In genomic region chr10:17835688-17836087, GRCh38 we compare ENCODE assay signal across 13 cellular contexts. TPM values are rescaled to one million over a fixed set of nuclear protein-coding genes. Genes with fewer than 3 reads are reported as not detected.
DNase-seq lines count a peak whose midpoint lies in the region; ATAC-seq, FAIRE-seq and TF ChIP-seq lines count a peak whose summit lies in the region.
"Had no signal": no experiment of that assay in that cellular context is flagged by ENCODE, and none has a peak within 500 bp of the region (broad histone marks: within the 10 kb centered on the region; RNA-seq: fewer than 3 reads in every experiment).

No MANE protein-coding gene starts in this region.

- FAIRE-seq in keratinocyte (lab: Jason Lieb, UNC), result peak; percentile 100
- FAIRE-seq: D721Med had no signal

- H4K20me1 ChIP-seq in keratinocyte (ENCODE audit: control insufficient read depth, extremely low read depth, insufficient read depth, low read length), result no peaks in the 10 kb centered on the region
- no peaks in the 10 kb centered on the region for H4K20me1 ChIP-seq in MM.1S (ENCODE audit: insufficient read depth, low read length)
- H4K20me1 ChIP-seq in OCI-LY7 (ENCODE audit: insufficient read depth, low read length), result no peaks in the 10 kb centered on the region

- H3K4me2 ChIP-seq in keratinocyte (ENCODE audit: control insufficient read depth, extremely low read depth, insufficient read depth, low read depth, low read length) (peak overlapping the region; percentile 59), MM.1S (ENCODE audit: low read depth, low read length) (no peak overlapping the region), OCI-LY7 (ENCODE audit: low read length) (no peak overlapping the region)

- CTCF ChIA-PET in OCI-LY7 (lab: Charles Lee; ENCODE audit: unreplicated experiment), result no interaction called here

- POLR2A ChIA-PET in OCI-LY7 (lab: Charles Lee), result no interaction called here

- peak overlapping the region; percentile 15; the same call in 1 of the 2 replicates for H3K27ac ChIP-seq in HUES6 (ENCODE audit: low read depth, low read length)
- H3K27ac ChIP-seq in keratinocyte (ENCODE audit: control insufficient read depth, insufficient read depth, low read length), result peak overlapping the region; percentile 53
- no peak overlapping the region for H3K27ac ChIP-seq in MM.1S (ENCODE audit: low read length)
- H3K27ac ChIP-seq in OCI-LY7 (ENCODE audit: low read depth, low read length, poor library complexity, severe bottlenecking), result no peak overlapping the region
- H3K27ac ChIP-seq: adrenal gland, SK-N-MC had no signal

- H3K36me3 ChIP-seq in HUES6 (ENCODE audit: control insufficient read depth, insufficient read depth, low read length) (no peaks in the 10 kb centered on the region), keratinocyte (ENCODE audit: control insufficient read depth in 2 of 2, extremely low read depth in 1 of 2, insufficient read depth in 2 of 2, low read length in 2 of 2) (no peaks in the 10 kb centered on the region), MM.1S (replicated peaks; ENCODE audit: insufficient read depth, low read length) (no peaks in the 10 kb centered on the region), OCI-LY7 (ENCODE audit: insufficient read depth, low read length) (no peaks in the 10 kb centered on the region)
- H3K36me3 ChIP-seq: adrenal gland had no signal

- no peak overlapping the region for H3K4me3 Mint-ChIP-seq in natural killer cell
- H3K4me3 Mint-ChIP-seq: activated CD4-positive, alpha-beta memory T cell treated with anti-CD3 and anti-CD28 coated beads, Interleukin-2, amount 10 ng/mL, durations not matched to agents 7 days and 5 days had no signal

- peaks cover 18% of the 10 kb centered on the region; the same call in 1 of the 2 replicates for H3K4me1 ChIP-seq in HUES6 (ENCODE audit: control insufficient read depth, insufficient read depth, low read length)
- peaks cover 32% of the 10 kb centered on the region for H3K4me1 ChIP-seq in keratinocyte (ENCODE audit: control insufficient read depth, extremely low read depth, insufficient read depth, low read length)
- H3K4me1 ChIP-seq in MM.1S (ENCODE audit: low read length), result no peaks in the 10 kb centered on the region
- H3K4me1 ChIP-seq in OCI-LY7 (ENCODE audit: insufficient read depth, low read length, poor library complexity, severe bottlenecking), result no peaks in the 10 kb centered on the region

- dilution Hi-C loops in keratinocyte (cut with MboI; ENCODE audit: extremely low pct_ligation_motif_present, low sequenced_read_pairs), result no loop called here

- peaks cover 17 to 33% of the 10 kb centered on the region in 2 donors for H3K27me3 Mint-ChIP-seq in natural killer cell (ENCODE audit: low read depth in 2 of 2)

- DNase-seq in AG09309 (ENCODE audit: low read depth) (peak; percentile 64), astrocyte of the spinal cord (ENCODE audit: low read depth, low spot score) (peak; percentile 78), keratinocyte (ENCODE audit: low read depth, low spot score) (peak; percentile 82), MM.1S (no peak), natural killer cell (no peak), OCI-LY7 (ENCODE audit: low spot score) (no peak)
- no peak for DNase-seq in activated naive CD4-positive, alpha-beta T cell treated with Interleukin-2 at 50 U/mL for 16 hours
- DNase-seq: activated CD4-positive, alpha-beta memory T cell treated with anti-CD3 and anti-CD28 coated beads, Interleukin-2, amount 10 ng/mL, durations not matched to agents 7 days and 5 days; adrenal gland; NCI-H2081 treated with DMSO at 0.1 percent for 48 hours had no signal

- H3K9ac ChIP-seq in HUES6 (ENCODE audit: low read length) (peak overlapping the region; percentile 45), keratinocyte (ENCODE audit: control insufficient read depth, extremely low read depth, insufficient read depth, low read length) (peak overlapping the region; percentile 4), MM.1S (ENCODE audit: low read length) (no peak overlapping the region)

- H3K9me3 Mint-ChIP-seq in natural killer cell, result no peaks in the 10 kb centered on the region
- H3K9me3 Mint-ChIP-seq: activated CD4-positive, alpha-beta memory T cell treated with anti-CD3 and anti-CD28 coated beads, Interleukin-2, amount 10 ng/mL, durations not matched to agents 7 days and 5 days had no signal

- peaks cover 5 to 11% of the 10 kb centered on the region in 2 donors for H3K4me1 Mint-ChIP-seq in natural killer cell
- H3K4me1 Mint-ChIP-seq: activated CD4-positive, alpha-beta memory T cell treated with anti-CD3 and anti-CD28 coated beads, Interleukin-2, amount 10 ng/mL, durations not matched to agents 7 days and 5 days had no signal

- intact Hi-C loops in natural killer cell (cut with micrococcal nuclease), result no loop called here
- intact Hi-C loops in OCI-LY7 (cut with micrococcal nuclease; ENCODE audit: unreplicated experiment), result no loop called here

- no peaks in the 10 kb centered on the region for H3K9me1 ChIP-seq in keratinocyte (ENCODE audit: control insufficient read depth, extremely low read depth, insufficient read depth, low read length)

- H3K36me3 Mint-ChIP-seq in natural killer cell, result no peaks in the 10 kb centered on the region

- no peaks in the 10 kb centered on the region for H3F3A ChIP-seq in MM.1S (ENCODE audit: insufficient read depth, low read length)

- no peak overlapping the region for H3K4me3 ChIP-seq in AG09309 (ENCODE audit: control insufficient read depth, low read depth, low read length)
- H3K4me3 ChIP-seq in HUES6 (ENCODE audit: low read depth, low read length), result no peak overlapping the region
- no peak overlapping the region for H3K4me3 ChIP-seq in astrocyte of the spinal cord (ENCODE audit: low read depth, low read length)
- H3K4me3 ChIP-seq in keratinocyte (ENCODE audit: control insufficient read depth in 2 of 3, extremely low read depth in 1 of 3, insufficient read depth in 2 of 3, low read depth in 1 of 3, low read length in 3 of 3), result peak overlapping the region in 2 of 3 experiments; percentile 23 to 31
- no peak overlapping the region for H3K4me3 ChIP-seq in MM.1S (ENCODE audit: low read length)
- H3K4me3 ChIP-seq in OCI-LY7 (ENCODE audit: low read depth, low read length, poor library complexity, severe bottlenecking), result no peak overlapping the region
- H3K4me3 ChIP-seq: adrenal gland, SK-N-MC had no signal

- BruUV-seq in OCI-LY7 (replicated peaks; lab: Mats Ljungman, UMichigan), result no TSS peak

- in situ Hi-C loops in astrocyte of the spinal cord (cut with HindIII; ENCODE audit: low sequenced_read_pairs), result no loop called here

- H3K27me3 ChIP-seq in HUES6 (ENCODE audit: control insufficient read depth, insufficient read depth, low read length) (no peaks in the 10 kb centered on the region), keratinocyte (ENCODE audit: control insufficient read depth, extremely low read depth, insufficient read depth, low read length) (no peaks in the 10 kb centered on the region), MM.1S (replicated peaks; ENCODE audit: insufficient read depth, low read length) (no peaks in the 10 kb centered on the region)
- H3K27me3 ChIP-seq: adrenal gland had no signal

- H2AFZ ChIP-seq in keratinocyte (ENCODE audit: control insufficient read depth, low read length) (peak overlapping the region; percentile 38), MM.1S (ENCODE audit: low read length) (no peak overlapping the region), OCI-LY7 (ENCODE audit: low read length) (no peak overlapping the region)

- H3K27ac Mint-ChIP-seq in natural killer cell, result no peak overlapping the region
- H3K27ac Mint-ChIP-seq: activated CD4-positive, alpha-beta memory T cell treated with anti-CD3 and anti-CD28 coated beads, Interleukin-2, amount 10 ng/mL, durations not matched to agents 7 days and 5 days had no signal

- H3K79me2 ChIP-seq in keratinocyte (ENCODE audit: control insufficient read depth, insufficient read depth, low read length), result no peaks in the 10 kb centered on the region
- no peaks in the 10 kb centered on the region for H3K79me2 ChIP-seq in MM.1S (ENCODE audit: low read length)
- H3K79me2 ChIP-seq in OCI-LY7 (ENCODE audit: insufficient read depth, low read depth, low read length), result no peaks in the 10 kb centered on the region

- no peak for ATAC-seq in natural killer cell

- no peaks in the 10 kb centered on the region for H3K9me3 ChIP-seq in HUES6 (ENCODE audit: control insufficient read depth, insufficient read depth, low read depth, low read length)
- no peaks in the 10 kb centered on the region for H3K9me3 ChIP-seq in keratinocyte (ENCODE audit: control insufficient read depth, low read depth, low read length)
- no peaks in the 10 kb centered on the region for H3K9me3 ChIP-seq in MM.1S (replicated peaks; ENCODE audit: insufficient read depth, low read length)
- no peaks in the 10 kb centered on the region for H3K9me3 ChIP-seq in OCI-LY7 (ENCODE audit: low read length)
- H3K9me3 ChIP-seq: adrenal gland had no signal

- no peaks in the 10 kb centered on the region for H3K9me2 ChIP-seq in MM.1S (replicated peaks; ENCODE audit: insufficient read depth, low read length)
- no peaks in the 10 kb centered on the region for H3K9me2 ChIP-seq in OCI-LY7 (ENCODE audit: insufficient read depth, low read length)

- TF ChIP-seq CTCF in AG09309 (IDR thresholded peaks at IDR 0.05; ENCODE audit: control insufficient read depth, insufficient read depth, low read depth, low read length, missing control alignments), result no peak
- no peak for TF ChIP-seq CTCF in astrocyte of the spinal cord (IDR thresholded peaks at IDR 0.05; ENCODE audit: low read depth, low read length)
- TF ChIP-seq CTCF in keratinocyte (optimal IDR thresholded peaks at IDR 0.05 in 1 of 3, IDR thresholded peaks at IDR 0.05 in 1 of 3, conservative IDR thresholded peaks at IDR 0.05 in 1 of 3; ENCODE audit: extremely low read depth in 1 of 3, insufficient read depth in 2 of 3, low read length in 3 of 3), result peak in 2 of 3 experiments; percentile 10 to 31
- no peak for TF ChIP-seq CTCF in MM.1S (IDR thresholded peaks at IDR 0.05; ENCODE audit: low read length)
- no peak for TF ChIP-seq CTCF in natural killer cell (IDR thresholded peaks at IDR 0.05)
- TF ChIP-seq CTCF in OCI-LY7 (conservative IDR thresholded peaks at IDR 0.05; ENCODE audit: low read length), result no peak

RNA-seq across cellular contexts. Expression of gene MRC1, which starts 26.5 kb away (rescaled TPM):
- 0.01 TPM in 3 replicates for polyA plus RNA-seq in keratinocyte
- 0.12 TPM for polyA plus RNA-seq in keratinocyte (2011; ENCODE audit: low read depth)
- polyA plus RNA-seq in keratinocyte (2011; cell fraction: cytosol; rRNA removed), result 0.01 TPM in 1 of 2 replicates, not detected in the other
- polyA plus RNA-seq in keratinocyte (2011; cell fraction: nucleus; rRNA removed), result not detected in 2 replicates
- polyA plus RNA-seq in keratinocyte (2012; ENCODE audit: low replicate concordance), result 0.04 TPM in 1 of 2 replicates, not detected in the other
- polyA minus RNA-seq in keratinocyte, result not detected in 3 replicates
- polyA minus RNA-seq in keratinocyte (2011; cell fraction: cytosol; rRNA and poly(A)+ RNA removed), result not detected
- polyA minus RNA-seq in keratinocyte (2011; cell fraction: nucleus; rRNA and poly(A)+ RNA removed), result not detected in 2 replicates
- total RNA-seq in natural killer cell (under 1 TPM; 0.05 to 0.18 (median 0.15) TPM), OCI-LY7 (2022) (not detected in 2 replicates)
- total RNA-seq in OCI-LY7 (2014; rRNA removed; shearing (Covaris generic)), result not detected in 2 replicates
- total RNA-seq: activated CD4-positive, alpha-beta memory T cell treated with anti-CD3 and anti-CD28 coated beads, Interleukin-2, amount 10 ng/mL, durations not matched to agents 7 days and 5 days had no signal

Comparison
In these comparisons a context has a peak if more than half of its experiments do, and no peak if none do; other contexts are left out.
1. DNase-seq: peak in AG09309 (single experiment), astrocyte of the spinal cord (single experiment) and keratinocyte (single experiment); none in MM.1S (single experiment), activated naive CD4-positive, alpha-beta T cell treated with Interleukin-2 at 50 U/mL for 16 hours (single experiment), natural killer cell (single experiment) and OCI-LY7 (single experiment).
2. H3K4me3 ChIP-seq: peak in keratinocyte (2 of 3); none in AG09309 (single experiment), HUES6 (single experiment), astrocyte of the spinal cord (single experiment), MM.1S (single experiment) and OCI-LY7 (single experiment).
3. CTCF ChIP-seq: peak in keratinocyte (2 of 3); none in AG09309 (single experiment), astrocyte of the spinal cord (single experiment), MM.1S (single experiment), natural killer cell (single experiment) and OCI-LY7 (single experiment).
4. H3K27ac ChIP-seq: peak in HUES6 (single experiment) and keratinocyte (single experiment); none in MM.1S (single experiment) and OCI-LY7 (single experiment).